Comparison of ENCODE assay signal across 8 cellular contexts in the genomic region with DNA sequence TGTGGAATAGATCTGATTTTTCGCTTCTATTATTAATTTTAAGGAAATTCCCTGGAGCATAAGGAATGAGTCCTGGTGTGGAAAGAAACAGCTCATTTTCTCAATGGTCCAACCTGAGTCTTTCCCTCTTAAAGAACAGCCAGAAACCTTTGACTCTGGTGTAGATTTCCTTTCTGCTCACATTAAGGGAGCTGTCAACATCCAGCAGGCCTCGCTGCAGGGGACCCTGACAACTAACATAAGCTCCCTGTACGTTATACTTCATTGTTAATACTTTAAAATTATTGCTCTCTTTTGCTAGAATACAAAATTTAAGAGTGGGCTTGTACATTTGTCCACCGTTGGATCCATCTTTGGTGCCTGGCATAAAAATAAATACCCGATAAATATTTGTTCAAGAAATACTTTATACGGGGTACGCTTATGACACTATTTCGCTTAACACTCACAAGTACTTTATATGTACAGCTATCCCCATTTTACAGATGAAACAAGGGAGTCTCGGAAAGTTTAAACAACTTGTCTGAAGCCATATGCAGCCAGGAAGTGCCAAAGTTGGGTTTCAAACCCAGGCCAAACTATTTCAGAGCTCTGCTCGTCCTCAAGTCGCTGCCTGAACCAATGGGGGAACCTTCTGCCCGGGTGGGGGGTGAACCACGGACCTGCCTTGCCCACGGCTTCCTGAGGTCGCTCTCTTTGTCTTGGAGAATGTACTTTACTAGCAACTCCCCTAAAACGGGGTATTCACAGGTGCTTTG. TPM values are rescaled to one million over a fixed set of nuclear protein-coding genes. Genes with fewer than 3 reads are reported as not detected.
DNase-seq lines count a peak whose midpoint lies in the region; ATAC-seq and TF ChIP-seq lines count a peak whose summit lies in the region.

No MANE protein-coding gene starts in this region.

- no peaks in the 10 kb centered on the region for H3K9me2 ChIP-seq in hepatocyte (replicated peaks; ENCODE audit: insufficient read depth)

- H3K9me3 ChIP-seq in hepatocyte (ENCODE audit: low read depth) (no peaks in the 10 kb centered on the region), skeletal muscle tissue (ENCODE audit: control insufficient read depth in 3 of 3, low read length in 3 of 3) (no peaks in the 10 kb centered on the region)

- peak; percentile 32 for ATAC-seq in GM19043 (IDR thresholded peaks at IDR 0.05; ENCODE audit: low read depth, unreplicated experiment)

- DNase-seq in CD1c-positive myeloid dendritic cell (ENCODE audit: extremely low spot score) (peak; percentile 41), LoVo (ENCODE audit: low spot score) (peak; percentile 29), hepatocyte (ENCODE audit: low spot score) (peak; percentile 43), NCI-H187 treated with DMSO at 0.1 percent for 48 hours (lab: John Stamatoyannopoulos, UW) (no peak)
- DNase-seq in activated gamma-delta T cell treated with anti-CD3 and anti-CD28 coated beads, Interleukin-2, amount 50 U/mL, for 16 hours (ENCODE audit: low read depth) = peak; percentile 31
- no peak for DNase-seq in activated effector memory CD4-positive, alpha-beta T cell treated with Interleukin-2 at 50 U/mL for 16 hours

- H3K4me1 ChIP-seq in hepatocyte (ENCODE audit: insufficient read depth) (peaks cover 28% of the 10 kb centered on the region), skeletal muscle tissue (ENCODE audit: control insufficient read depth in 3 of 3, insufficient read depth in 3 of 3, low read length in 3 of 3) (peaks cover 12 to 27% (median 23%) of the 10 kb centered on the region in 3 donors)

- peak overlapping the region; percentile 99 for H2AFZ ChIP-seq in hepatocyte

- H3K4me3 ChIP-seq in hepatocyte (peak overlapping the region; percentile 98), skeletal muscle tissue (ENCODE audit: low read length in 3 of 3) (peak overlapping the region; percentile 82 to 97 (median 90))

- H3K79me2 ChIP-seq in hepatocyte = peaks cover 71% of the 10 kb centered on the region

- no peak for TF ChIP-seq CTCF in hepatocyte (IDR thresholded peaks at IDR 0.05; ENCODE audit: poor library complexity)

- peak overlapping the region; percentile 93 to 99 (median 97) for H3K9ac ChIP-seq in skeletal muscle tissue (ENCODE audit: low read depth in 1 of 3, low read length in 3 of 3)

- H3K36me3 ChIP-seq in hepatocyte (replicated peaks; ENCODE audit: insufficient read depth, low read depth) = peaks cover 4% of the 10 kb centered on the region
- peaks cover 6 to 8% (median 6%) of the 10 kb centered on the region in 3 donors for H3K36me3 ChIP-seq in skeletal muscle tissue (ENCODE audit: control insufficient read depth in 3 of 3, insufficient read depth in 3 of 3, low read length in 3 of 3)

- WGBS in hepatocyte (ENCODE audit: low lambda C conversion rate, missing lambda C conversion rate) = 13% methylated on average over 16 of the region's 16 CpGs

- H3K27ac ChIP-seq in hepatocyte (peak overlapping the region; percentile 100), skeletal muscle tissue (ENCODE audit: low read depth, low read length) (peak overlapping the region; percentile 98)

- peaks cover 5% of the 10 kb centered on the region for H4K20me1 ChIP-seq in hepatocyte (ENCODE audit: insufficient read depth, poor library complexity, severe bottlenecking)

- no peaks in the 10 kb centered on the region for H3K27me3 ChIP-seq in hepatocyte
- H3K27me3 ChIP-seq in skeletal muscle tissue (ENCODE audit: control insufficient read depth in 3 of 3, insufficient read depth in 3 of 3, low read length in 3 of 3) = no peaks in the 10 kb centered on the region

- peak overlapping the region; percentile 91 for H3K4me2 ChIP-seq in hepatocyte

RNA-seq across cellular contexts. Expression of a gene that starts 0.6 kb away (rescaled TPM):
- total RNA-seq in hepatocyte (103 and 116 TPM in 2 replicates), skeletal muscle tissue (66.3 TPM)
- polyA plus RNA-seq in hepatocyte = 99.9 and 109 TPM in 2 replicates

RNA-seq across cellular contexts. Expression of a gene that starts 18.0 kb away (rescaled TPM):
- 1.8 and 2.8 TPM in 2 replicates for total RNA-seq in hepatocyte
- polyA plus RNA-seq in hepatocyte = 1.5 and 2.1 TPM in 2 replicates
- 0.52 TPM for total RNA-seq in skeletal muscle tissue

RNA-seq across cellular contexts. Expression of a gene that starts 56.6 kb away (rescaled TPM):
- total RNA-seq in hepatocyte (0.92 and 1.5 TPM in 2 replicates), skeletal muscle tissue (not detected)
- polyA plus RNA-seq in hepatocyte = 4.5 and 5.8 TPM in 2 replicates

Comparison
In these comparisons a context has a peak if more than half of its experiments do, and no peak if none do; other contexts are left out.
1. DNase-seq: peak in CD1c-positive myeloid dendritic cell (single experiment), LoVo (single experiment), activated gamma-delta T cell treated with anti-CD3 and anti-CD28 coated beads, Interleukin-2, amount 50 U/mL, for 16 hours (single experiment) and hepatocyte (single experiment); none in NCI-H187 treated with DMSO at 0.1 percent for 48 hours (single experiment) and activated effector memory CD4-positive, alpha-beta T cell treated with Interleukin-2 at 50 U/mL for 16 hours (single experiment).